In genomic region chr4:1561286-1561990, GRCh38 we compare ENCODE assay signal across 8 cellular contexts.
"Had no signal": no experiment of that assay in that cellular context is flagged by ENCODE, and none has a peak within 500 bp of the region (broad histone marks: within the 10 kb centered on the region; RNA-seq: fewer than 3 reads in every experiment).

No MANE protein-coding gene starts in this region.

- H3K4me2 ChIP-seq: GM23338, KMS-11 had no signal

- H3K4me3 ChIP-seq: GM23338 had no signal

- H3K27ac ChIP-seq: KMS-11 had no signal

- H2AFZ ChIP-seq: GM23338 had no signal

- H3K9ac ChIP-seq: KMS-11 had no signal

- DNase-seq: H9, HCEC 1CT, HFFc6, IMR-90, Karpas-422, KBM-7 had no signal

- ATAC-seq: GM23338 had no signal
